In the genomic region with DNA sequence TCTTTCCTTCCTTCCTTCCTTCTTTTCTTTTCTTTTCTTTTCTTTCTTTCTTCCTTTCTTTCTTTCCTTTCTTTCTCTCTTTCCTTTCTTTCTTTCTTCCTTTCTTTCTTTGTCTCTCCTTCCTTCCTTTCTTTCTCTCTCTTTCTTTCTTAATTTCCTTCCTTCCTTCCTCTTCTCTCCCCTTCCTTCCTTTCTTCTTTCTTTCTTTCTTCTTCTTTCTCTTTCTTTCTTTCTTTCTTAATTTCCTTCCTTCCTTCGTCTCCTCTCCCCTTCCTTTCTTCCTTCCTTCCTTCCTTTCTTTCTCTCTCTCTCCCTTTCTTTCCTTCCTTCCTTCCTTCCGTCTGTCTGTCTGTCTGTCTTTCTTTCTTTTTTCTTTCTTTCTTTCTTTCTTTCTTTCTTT, we compare ENCODE assay signal across 20 cellular contexts.
DNase-seq lines count a peak whose midpoint lies in the region; ATAC-seq, FAIRE-seq and TF ChIP-seq lines count a peak whose summit lies in the region.
"Had no signal": no experiment of that assay in that cellular context is flagged by ENCODE, and none has a peak within 500 bp of the region (broad histone marks: within the 10 kb centered on the region; RNA-seq: fewer than 3 reads in every experiment).

No MANE protein-coding gene starts in this region.

- H3K4me1 ChIP-seq in HEK293 (ENCODE audit: control insufficient read depth, insufficient read depth, low read length), result no peaks in the 10 kb centered on the region
- no peaks in the 10 kb centered on the region for H3K4me1 ChIP-seq in K562 (replicated peaks in 1 of 2; ENCODE audit: control insufficient read depth in 2 of 2, insufficient read depth in 2 of 2, low read length in 2 of 2)
- no peaks in the 10 kb centered on the region for H3K4me1 ChIP-seq in naive thymus-derived CD4-positive, alpha-beta T cell (ENCODE audit: control insufficient read depth in 2 of 2, insufficient read depth in 2 of 2, low read length in 2 of 2)
- H3K4me1 ChIP-seq: Caco-2 had no signal

- no peak for TF ChIP-seq RAD21 in K562 (CRISPR knock-in tag; conservative IDR thresholded peaks at IDR 0.05 in 1 of 2, IDR thresholded peaks at IDR 0.05 in 1 of 2)

- no TSS peak for BruUV-seq in K562 (replicated peaks; lab: Mats Ljungman, UMichigan)

- H3K4me1 Mint-ChIP-seq in natural killer cell, result no peaks in the 10 kb centered on the region
- H3K4me1 Mint-ChIP-seq in natural killer cell treated with Interleukin-12 subunit alpha and Interleukin-12 subunit beta and Interleukin-15 and Interleukin-18, amount 100 ng/mL, for 72 hours (ENCODE audit: low read depth in 2 of 2), result no peaks in the 10 kb centered on the region
- H3K4me1 Mint-ChIP-seq in naive thymus-derived CD4-positive, alpha-beta T cell, result no peaks in the 10 kb centered on the region

- no peak overlapping the region for H3K9ac ChIP-seq in K562 (ENCODE audit: insufficient read depth in 1 of 2, low read depth in 2 of 2, low read length in 2 of 2)
- H3K9ac ChIP-seq: BLaER1 treated with 17β-estradiol and CSF1 and Interleukin-3, amounts not matched to agents 10 nM and 100 nM had no signal

- ATAC-seq in natural killer cell (no peak), K562 (no peak)
- ATAC-seq in natural killer cell treated with Interleukin-12 subunit alpha and Interleukin-12 subunit beta and Interleukin-15 and Interleukin-18, amount 100 ng/mL, for 72 hours, result no peak
- ATAC-seq in naive thymus-derived CD4-positive, alpha-beta T cell, result no peak
- no peak for ATAC-seq in stimulated activated naive CD8-positive, alpha-beta T cell treated with anti-CD3 and anti-CD28 coated beads, Interleukin-15, Interleukin-2, amounts not matched to agents 100 U/mL and 50 U/mL, for 24 hours
- ATAC-seq: CD8-positive, alpha-beta T cell had no signal

- H3K36me3 Mint-ChIP-seq in natural killer cell, result no peaks in the 10 kb centered on the region
- H3K36me3 Mint-ChIP-seq in natural killer cell treated with Interleukin-12 subunit alpha and Interleukin-12 subunit beta and Interleukin-15 and Interleukin-18, amount 100 ng/mL, for 72 hours, result peaks cover 14% of the 10 kb centered on the region
- H3K36me3 Mint-ChIP-seq in naive thymus-derived CD4-positive, alpha-beta T cell, result no peaks in the 10 kb centered on the region
- H3K36me3 Mint-ChIP-seq: CD8-positive, alpha-beta T cell had no signal

- DNase-seq in natural killer cell, result no peak
- no peak for DNase-seq in natural killer cell treated with Interleukin-12 subunit alpha and Interleukin-12 subunit beta and Interleukin-15 and Interleukin-18, amount 100 ng/mL, for 72 hours (ENCODE audit: low spot score)
- DNase-seq in K562 (ENCODE audit: extremely low read depth in 1 of 4, low spot score in 3 of 4), result no peak
- DNase-seq in naive thymus-derived CD4-positive, alpha-beta T cell, result no peak
- no peak for DNase-seq in stimulated activated naive CD8-positive, alpha-beta T cell treated with anti-CD3 and anti-CD28 coated beads, Interleukin-15, Interleukin-2, amounts not matched to agents 100 U/mL and 50 U/mL, for 24 hours
- DNase-seq: 8988T; ACHN; Caco-2; Calu3; CD4-positive, alpha-beta T cell; CD8-positive, alpha-beta T cell; DMS79 treated with DMSO at 0.1 percent for 48 hours; GF-D8 had no signal

- no peaks in the 10 kb centered on the region for H3K36me3 ChIP-seq in HEK293 (ENCODE audit: control insufficient read depth in 2 of 2, insufficient read depth in 1 of 2, low read length in 2 of 2)
- no peaks in the 10 kb centered on the region for H3K36me3 ChIP-seq in K562 (ENCODE audit: control insufficient read depth, insufficient read depth, low read length)
- no peaks in the 10 kb centered on the region for H3K36me3 ChIP-seq in naive thymus-derived CD4-positive, alpha-beta T cell (ENCODE audit: control insufficient read depth in 2 of 3, insufficient read depth in 3 of 3, low read length in 3 of 3)
- H3K36me3 ChIP-seq: BLaER1 treated with 17β-estradiol and CSF1 and Interleukin-3, amounts not matched to agents 10 nM and 100 nM had no signal

- H3K27me3 Mint-ChIP-seq in natural killer cell (ENCODE audit: low read depth in 2 of 2), result no peaks in the 10 kb centered on the region
- H3K27me3 Mint-ChIP-seq in natural killer cell treated with Interleukin-12 subunit alpha and Interleukin-12 subunit beta and Interleukin-15 and Interleukin-18, amount 100 ng/mL, for 72 hours, result no peaks in the 10 kb centered on the region
- H3K27me3 Mint-ChIP-seq in naive thymus-derived CD4-positive, alpha-beta T cell, result no peaks in the 10 kb centered on the region
- H3K27me3 Mint-ChIP-seq: CD4-positive, alpha-beta T cell had no signal

- H3K4me2 ChIP-seq in K562 (ENCODE audit: insufficient read depth, low read length), result no peak overlapping the region

- no peak overlapping the region for H2AFZ ChIP-seq in K562 (ENCODE audit: low read depth, low read length)

- no peak overlapping the region for H3K4me3 ChIP-seq in HEK293 (ENCODE audit: low read depth, low read length)
- no peak overlapping the region for H3K4me3 ChIP-seq in K562
- no peak overlapping the region for H3K4me3 ChIP-seq in naive thymus-derived CD4-positive, alpha-beta T cell (ENCODE audit: low read length)
- H3K4me3 ChIP-seq: BLaER1 treated with 17β-estradiol and CSF1 and Interleukin-3, amounts not matched to agents 10 nM and 100 nM had no signal

- H4K20me1 ChIP-seq in K562 (replicated peaks; ENCODE audit: control insufficient read depth, insufficient read depth, low read length), result no peaks in the 10 kb centered on the region
- H4K20me1 ChIP-seq: BLaER1 treated with 17β-estradiol and CSF1 and Interleukin-3, amounts not matched to agents 10 nM and 100 nM had no signal

- H3K9me3 Mint-ChIP-seq in natural killer cell, result peaks cover 21 to 22% of the 10 kb centered on the region in 2 donors
- H3K9me3 Mint-ChIP-seq in natural killer cell treated with Interleukin-12 subunit alpha and Interleukin-12 subunit beta and Interleukin-15 and Interleukin-18, amount 100 ng/mL, for 72 hours, result peaks cover 13% of the 10 kb centered on the region
- H3K9me3 Mint-ChIP-seq in naive thymus-derived CD4-positive, alpha-beta T cell, result peaks cover 0 to 23% (median 8%) of the 10 kb centered on the region in 11 donors

- CTCF ChIA-PET in HEK293 (lab: Yijun Ruan, JAX) (no interaction called here), K562 (lab: Yijun Ruan, JAX; ENCODE audit: low intra/inter-chr PET ratio) (no interaction called here)
- CTCF ChIA-PET in naive thymus-derived CD4-positive, alpha-beta T cell (lab: Charles Lee), result no interaction called here

- H3K79me2 ChIP-seq in K562 (ENCODE audit: control insufficient read depth, insufficient read depth, low read length), result no peaks in the 10 kb centered on the region

- H3K27ac ChIP-seq in HEK293 (ENCODE audit: extremely low read depth, low read depth, low read length) (no peak overlapping the region), K562 (ENCODE audit: extremely low read depth, low read depth, low read length) (no peak overlapping the region)
- no peak overlapping the region for H3K27ac ChIP-seq in naive thymus-derived CD4-positive, alpha-beta T cell (ENCODE audit: low read depth, low read length)
- H3K27ac ChIP-seq: BLaER1 treated with 17β-estradiol and CSF1 and Interleukin-3, amounts not matched to agents 10 nM and 100 nM; C4-2B had no signal

- 0% methylated on average over 2 of the region's 2 CpGs for WGBS in K562 (ENCODE audit: insufficient coverage, low coverage, missing lambda C conversion rate)

- no peaks in the 10 kb centered on the region for H3K27me3 ChIP-seq in K562 (ENCODE audit: control insufficient read depth in 2 of 2, insufficient read depth in 2 of 2, low read length in 2 of 2)
- H3K27me3 ChIP-seq in naive thymus-derived CD4-positive, alpha-beta T cell (ENCODE audit: control insufficient read depth in 2 of 2, insufficient read depth in 2 of 2, low read length in 2 of 2), result no peaks in the 10 kb centered on the region
- H3K27me3 ChIP-seq: BLaER1 treated with 17β-estradiol and CSF1 and Interleukin-3, amounts not matched to agents 10 nM and 100 nM had no signal

- TF ChIP-seq CTCF in natural killer cell (IDR thresholded peaks at IDR 0.05) (peak; percentile 3), HEK293 (tag by site-specific recombination; IDR thresholded peaks at IDR 0.05) (no peak), K562 (IDR thresholded peaks at IDR 0.05 in 2 of 3, conservative IDR thresholded peaks at IDR 0.05 in 1 of 3; ENCODE audit: insufficient read depth in 2 of 3, low read depth in 1 of 3, low read length in 3 of 3) (no peak)

- H3K27ac Mint-ChIP-seq in natural killer cell, result no peak overlapping the region
- H3K27ac Mint-ChIP-seq in natural killer cell treated with Interleukin-12 subunit alpha and Interleukin-12 subunit beta and Interleukin-15 and Interleukin-18, amount 100 ng/mL, for 72 hours, result no peak overlapping the region
- H3K27ac Mint-ChIP-seq in naive thymus-derived CD4-positive, alpha-beta T cell, result no peak overlapping the region
- H3K27ac Mint-ChIP-seq: CD4-positive, alpha-beta T cell; CD8-positive, alpha-beta T cell had no signal

- H3K4me3 Mint-ChIP-seq in natural killer cell, result no peak overlapping the region
- no peak overlapping the region for H3K4me3 Mint-ChIP-seq in natural killer cell treated with Interleukin-12 subunit alpha and Interleukin-12 subunit beta and Interleukin-15 and Interleukin-18, amount 100 ng/mL, for 72 hours
- no peak overlapping the region for H3K4me3 Mint-ChIP-seq in naive thymus-derived CD4-positive, alpha-beta T cell
- H3K4me3 Mint-ChIP-seq: CD4-positive, alpha-beta T cell; CD8-positive, alpha-beta T cell had no signal

- POLR2A ChIA-PET in HEK293 (lab: Yijun Ruan, JAX) (no interaction called here), K562 (lab: Yijun Ruan, JAX) (no interaction called here)
- POLR2A ChIA-PET in naive thymus-derived CD4-positive, alpha-beta T cell (lab: Charles Lee), result no interaction called here

- FAIRE-seq in K562 (lab: Jason Lieb, UNC), result no peak
- FAIRE-seq: D721Med, G401.6, GM12891, GM19239 had no signal

- no peak for TF ChIP-seq POLR2A in K562 (conservative IDR thresholded peaks at IDR 0.05)

- no peaks in the 10 kb centered on the region for H3K9me1 ChIP-seq in K562 (ENCODE audit: control insufficient read depth, insufficient read depth, low read length)

- no peak for TF ChIP-seq EP300 in K562 (IDR thresholded peaks at IDR 0.05; ENCODE audit: low read length)

- in situ Hi-C loops in K562 (cut with MboI), result no loop called here

- no peaks in the 10 kb centered on the region for H3K9me3 ChIP-seq in HEK293 (ENCODE audit: control insufficient read depth, insufficient read depth, low read depth, low read length)
- no peaks in the 10 kb centered on the region for H3K9me3 ChIP-seq in K562 (replicated peaks; ENCODE audit: control insufficient read depth, insufficient read depth, low read depth, low read length)
- H3K9me3 ChIP-seq in naive thymus-derived CD4-positive, alpha-beta T cell (ENCODE audit: control insufficient read depth in 2 of 3, low read length in 3 of 3), result no peaks in the 10 kb centered on the region

- intact Hi-C loops in natural killer cell (cut with micrococcal nuclease), result no loop called here
- intact Hi-C loops in K562 (cut with micrococcal nuclease), result no loop called here
- intact Hi-C loops in naive thymus-derived CD4-positive, alpha-beta T cell (cut with micrococcal nuclease), result no loop called here

TF ChIP-seq in HEK293, 187 proteins besides CTCF, POLR2A, EP300 and RAD21 (continues in another document):
- no peak for TF ChIP-seq ZEB2 (tag by site-specific recombination; IDR thresholded peaks at IDR 0.05)
- no peak for TF ChIP-seq ZNF660 (tag by site-specific recombination; IDR thresholded peaks at IDR 0.05)

TF ChIP-seq in K562, 482 proteins besides CTCF, POLR2A, EP300 and RAD21 (continues in another document):
- TF ChIP-seq NFIX (CRISPR knock-in tag; IDR thresholded peaks at IDR 0.05; ENCODE audit: low read depth), result no peak
